ENCODE assay signal across 1 cellular context in the genomic region with DNA sequence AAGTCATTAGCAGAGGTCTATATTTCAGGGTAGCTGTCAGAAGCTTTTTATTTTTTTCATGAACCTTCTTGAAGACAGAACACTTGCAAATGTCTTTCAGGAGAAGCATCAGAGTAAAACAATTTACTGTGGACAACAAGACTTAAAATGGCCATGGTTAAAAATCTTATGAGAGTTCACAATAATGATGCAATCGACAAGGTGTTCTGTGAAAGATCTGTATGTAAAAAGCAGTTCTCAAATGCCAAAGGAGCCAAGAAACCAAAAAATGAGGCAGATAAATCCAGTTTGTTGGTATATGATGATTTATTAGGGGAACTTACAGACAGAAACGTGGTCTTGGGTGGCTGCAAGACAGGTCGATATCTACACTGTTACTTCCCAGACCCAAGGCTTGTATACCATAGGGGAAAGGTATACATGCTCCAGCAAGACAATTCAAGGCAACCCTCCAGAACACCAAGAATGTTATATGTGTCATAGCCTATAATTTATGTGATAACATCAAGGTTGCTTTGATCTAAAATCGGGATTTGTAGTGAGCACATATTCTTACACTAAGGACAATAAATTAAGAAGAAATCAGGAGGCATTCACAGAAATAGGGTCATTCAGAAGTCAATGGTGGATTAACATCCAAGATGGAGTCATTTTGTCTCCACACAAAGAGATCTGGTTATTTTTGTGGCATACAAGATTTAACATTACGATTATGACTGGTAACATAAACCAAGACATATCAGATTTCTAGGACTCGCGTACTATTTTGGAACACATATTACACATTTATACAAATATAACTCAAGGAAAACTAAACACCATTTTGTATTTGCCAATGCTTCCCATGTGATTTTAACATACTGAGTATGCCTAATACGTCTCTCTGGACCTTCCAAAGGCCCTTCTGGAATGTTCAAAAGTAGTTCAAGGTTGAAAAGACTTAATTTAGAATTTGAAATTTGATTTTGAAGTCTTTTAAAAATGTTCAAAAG.
TF ChIP-seq lines count a peak whose summit lies in the region.

No MANE protein-coding gene starts in this region.

TF ChIP-seq in K562, 482 proteins besides CTCF, POLR2A, EP300 and RAD21 (continued from another document):
- TF ChIP-seq, protein P1, sequence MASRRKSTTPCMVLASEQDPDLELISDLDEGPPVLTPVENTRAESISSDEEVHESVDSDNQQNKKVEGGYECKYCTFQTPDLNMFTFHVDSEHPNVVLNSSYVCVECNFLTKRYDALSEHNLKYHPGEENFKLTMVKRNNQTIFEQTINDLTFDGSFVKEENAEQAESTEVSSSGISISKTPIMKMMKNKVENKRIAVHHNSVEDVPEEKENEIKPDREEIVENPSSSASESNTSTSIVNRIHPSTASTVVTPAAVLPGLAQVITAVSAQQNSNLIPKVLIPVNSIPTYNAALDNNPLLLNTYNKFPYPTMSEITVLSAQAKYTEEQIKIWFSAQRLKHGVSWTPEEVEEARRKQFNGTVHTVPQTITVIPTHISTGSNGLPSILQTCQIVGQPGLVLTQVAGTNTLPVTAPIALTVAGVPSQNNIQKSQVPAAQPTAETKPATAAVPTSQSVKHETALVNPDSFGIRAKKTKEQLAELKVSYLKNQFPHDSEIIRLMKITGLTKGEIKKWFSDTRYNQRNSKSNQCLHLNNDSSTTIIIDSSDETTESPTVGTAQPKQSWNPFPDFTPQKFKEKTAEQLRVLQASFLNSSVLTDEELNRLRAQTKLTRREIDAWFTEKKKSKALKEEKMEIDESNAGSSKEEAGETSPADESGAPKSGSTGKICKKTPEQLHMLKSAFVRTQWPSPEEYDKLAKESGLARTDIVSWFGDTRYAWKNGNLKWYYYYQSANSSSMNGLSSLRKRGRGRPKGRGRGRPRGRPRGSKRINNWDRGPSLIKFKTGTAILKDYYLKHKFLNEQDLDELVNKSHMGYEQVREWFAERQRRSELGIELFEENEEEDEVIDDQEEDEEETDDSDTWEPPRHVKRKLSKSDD (conservative IDR thresholded peaks at IDR 0.05; ENCODE audit: low read length), result no peak
- TF ChIP-seq MXI1 (IDR thresholded peaks at IDR 0.05; ENCODE audit: low read depth, low read length) (no peak), ZSCAN32 (CRISPR knock-in tag; IDR thresholded peaks at IDR 0.05) (peak; percentile 49; the same call in 1 of the 2 replicates), DPF2 (IDR thresholded peaks at IDR 0.05) (no peak), TGIF2 (CRISPR knock-in tag; IDR thresholded peaks at IDR 0.05) (no peak), KDM2B (CRISPR knock-in tag; IDR thresholded peaks at IDR 0.05) (no peak), C11orf30 (IDR thresholded peaks at IDR 0.05; ENCODE audit: low read depth) (no peak), POLR3A (IDR thresholded peaks at IDR 0.05; ENCODE audit: borderline replicate concordance, extremely low read depth, insufficient read depth, insufficient read length) (no peak), NFE2L1 (tag; IDR thresholded peaks at IDR 0.05; ENCODE audit: borderline replicate concordance, low read depth) (no peak), FOXP1 (CRISPR knock-in tag; IDR thresholded peaks at IDR 0.05) (no peak), JUN (IDR thresholded peaks at IDR 0.05; ENCODE audit: borderline replicate concordance, low read depth, low read length) (no peak), JUN (CRISPR knock-in tag; IDR thresholded peaks at IDR 0.05; ENCODE audit: borderline replicate concordance) (no peak), CEBPB (tag; IDR thresholded peaks at IDR 0.05) (0 out of 2 replicates have a peak, but pooled peaks have one; percentile 13), EP400 (IDR thresholded peaks at IDR 0.05) (no peak), GABPB1 (CRISPR knock-in tag; IDR thresholded peaks at IDR 0.05) (no peak)
- TF ChIP-seq, protein P2, sequence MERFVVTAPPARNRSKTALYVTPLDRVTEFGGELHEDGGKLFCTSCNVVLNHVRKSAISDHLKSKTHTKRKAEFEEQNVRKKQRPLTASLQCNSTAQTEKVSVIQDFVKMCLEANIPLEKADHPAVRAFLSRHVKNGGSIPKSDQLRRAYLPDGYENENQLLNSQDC (CRISPR knock-in tag; IDR thresholded peaks at IDR 0.05), result no peak
- TF ChIP-seq, protein P3, sequence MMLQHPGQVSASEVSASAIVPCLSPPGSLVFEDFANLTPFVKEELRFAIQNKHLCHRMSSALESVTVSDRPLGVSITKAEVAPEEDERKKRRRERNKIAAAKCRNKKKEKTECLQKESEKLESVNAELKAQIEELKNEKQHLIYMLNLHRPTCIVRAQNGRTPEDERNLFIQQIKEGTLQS (IDR thresholded peaks at IDR 0.05), result 0 out of 2 replicates have a peak, but pooled peaks have one; percentile 22
- TF ChIP-seq, protein P3 (CRISPR knock-in tag; conservative IDR thresholded peaks at IDR 0.05), result no peak
- TF ChIP-seq, protein P4, sequence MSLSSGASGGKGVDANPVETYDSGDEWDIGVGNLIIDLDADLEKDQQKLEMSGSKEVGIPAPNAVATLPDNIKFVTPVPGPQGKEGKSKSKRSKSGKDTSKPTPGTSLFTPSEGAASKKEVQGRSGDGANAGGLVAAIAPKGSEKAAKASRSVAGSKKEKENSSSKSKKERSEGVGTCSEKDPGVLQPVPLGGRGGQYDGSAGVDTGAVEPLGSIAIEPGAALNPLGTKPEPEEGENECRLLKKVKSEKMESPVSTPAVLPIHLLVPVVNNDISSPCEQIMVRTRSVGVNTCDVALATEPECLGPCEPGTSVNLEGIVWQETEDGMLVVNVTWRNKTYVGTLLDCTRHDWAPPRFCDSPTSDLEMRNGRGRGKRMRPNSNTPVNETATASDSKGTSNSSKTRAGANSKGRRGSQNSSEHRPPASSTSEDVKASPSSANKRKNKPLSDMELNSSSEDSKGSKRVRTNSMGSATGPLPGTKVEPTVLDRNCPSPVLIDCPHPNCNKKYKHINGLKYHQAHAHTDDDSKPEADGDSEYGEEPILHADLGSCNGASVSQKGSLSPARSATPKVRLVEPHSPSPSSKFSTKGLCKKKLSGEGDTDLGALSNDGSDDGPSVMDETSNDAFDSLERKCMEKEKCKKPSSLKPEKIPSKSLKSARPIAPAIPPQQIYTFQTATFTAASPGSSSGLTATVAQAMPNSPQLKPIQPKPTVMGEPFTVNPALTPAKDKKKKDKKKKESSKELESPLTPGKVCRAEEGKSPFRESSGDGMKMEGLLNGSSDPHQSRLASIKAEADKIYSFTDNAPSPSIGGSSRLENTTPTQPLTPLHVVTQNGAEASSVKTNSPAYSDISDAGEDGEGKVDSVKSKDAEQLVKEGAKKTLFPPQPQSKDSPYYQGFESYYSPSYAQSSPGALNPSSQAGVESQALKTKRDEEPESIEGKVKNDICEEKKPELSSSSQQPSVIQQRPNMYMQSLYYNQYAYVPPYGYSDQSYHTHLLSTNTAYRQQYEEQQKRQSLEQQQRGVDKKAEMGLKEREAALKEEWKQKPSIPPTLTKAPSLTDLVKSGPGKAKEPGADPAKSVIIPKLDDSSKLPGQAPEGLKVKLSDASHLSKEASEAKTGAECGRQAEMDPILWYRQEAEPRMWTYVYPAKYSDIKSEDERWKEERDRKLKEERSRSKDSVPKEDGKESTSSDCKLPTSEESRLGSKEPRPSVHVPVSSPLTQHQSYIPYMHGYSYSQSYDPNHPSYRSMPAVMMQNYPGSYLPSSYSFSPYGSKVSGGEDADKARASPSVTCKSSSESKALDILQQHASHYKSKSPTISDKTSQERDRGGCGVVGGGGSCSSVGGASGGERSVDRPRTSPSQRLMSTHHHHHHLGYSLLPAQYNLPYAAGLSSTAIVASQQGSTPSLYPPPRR (CRISPR knock-in tag; IDR thresholded peaks at IDR 0.05; ENCODE audit: borderline replicate concordance), result no peak
- TF ChIP-seq, protein P5, sequence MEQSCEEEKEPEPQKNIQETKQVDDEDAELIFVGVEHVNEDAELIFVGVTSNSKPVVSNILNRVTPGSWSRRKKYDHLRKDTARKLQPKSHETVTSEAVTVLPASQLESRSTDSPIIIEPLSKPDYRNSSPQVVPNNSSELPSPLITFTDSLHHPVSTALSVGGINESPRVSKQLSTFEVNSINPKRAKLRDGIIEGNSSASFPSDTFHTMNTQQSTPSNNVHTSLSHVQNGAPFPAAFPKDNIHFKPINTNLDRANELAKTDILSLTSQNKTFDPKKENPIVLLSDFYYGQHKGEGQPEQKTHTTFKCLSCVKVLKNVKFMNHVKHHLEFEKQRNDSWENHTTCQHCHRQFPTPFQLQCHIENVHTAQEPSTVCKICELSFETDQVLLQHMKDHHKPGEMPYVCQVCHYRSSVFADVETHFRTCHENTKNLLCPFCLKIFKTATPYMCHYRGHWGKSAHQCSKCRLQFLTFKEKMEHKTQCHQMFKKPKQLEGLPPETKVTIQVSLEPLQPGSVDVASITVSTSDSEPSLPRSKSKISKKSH (CRISPR knock-in tag; IDR thresholded peaks at IDR 0.05), result no peak
- TF ChIP-seq, protein P6, sequence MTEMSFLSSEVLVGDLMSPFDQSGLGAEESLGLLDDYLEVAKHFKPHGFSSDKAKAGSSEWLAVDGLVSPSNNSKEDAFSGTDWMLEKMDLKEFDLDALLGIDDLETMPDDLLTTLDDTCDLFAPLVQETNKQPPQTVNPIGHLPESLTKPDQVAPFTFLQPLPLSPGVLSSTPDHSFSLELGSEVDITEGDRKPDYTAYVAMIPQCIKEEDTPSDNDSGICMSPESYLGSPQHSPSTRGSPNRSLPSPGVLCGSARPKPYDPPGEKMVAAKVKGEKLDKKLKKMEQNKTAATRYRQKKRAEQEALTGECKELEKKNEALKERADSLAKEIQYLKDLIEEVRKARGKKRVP (CRISPR knock-in tag; IDR thresholded peaks at IDR 0.05), result peak; percentile 64
- TF ChIP-seq, protein P7, sequence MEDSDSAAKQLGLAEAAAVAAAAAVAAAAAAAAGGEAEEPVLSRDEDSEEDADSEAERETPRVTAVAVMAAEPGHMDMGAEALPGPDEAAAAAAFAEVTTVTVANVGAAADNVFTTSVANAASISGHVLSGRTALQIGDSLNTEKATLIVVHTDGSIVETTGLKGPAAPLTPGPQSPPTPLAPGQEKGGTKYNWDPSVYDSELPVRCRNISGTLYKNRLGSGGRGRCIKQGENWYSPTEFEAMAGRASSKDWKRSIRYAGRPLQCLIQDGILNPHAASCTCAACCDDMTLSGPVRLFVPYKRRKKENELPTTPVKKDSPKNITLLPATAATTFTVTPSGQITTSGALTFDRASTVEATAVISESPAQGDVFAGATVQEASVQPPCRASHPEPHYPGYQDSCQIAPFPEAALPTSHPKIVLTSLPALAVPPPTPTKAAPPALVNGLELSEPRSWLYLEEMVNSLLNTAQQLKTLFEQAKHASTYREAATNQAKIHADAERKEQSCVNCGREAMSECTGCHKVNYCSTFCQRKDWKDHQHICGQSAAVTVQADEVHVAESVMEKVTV (CRISPR knock-in tag; IDR thresholded peaks at IDR 0.05), result no peak
- TF ChIP-seq, protein P8, sequence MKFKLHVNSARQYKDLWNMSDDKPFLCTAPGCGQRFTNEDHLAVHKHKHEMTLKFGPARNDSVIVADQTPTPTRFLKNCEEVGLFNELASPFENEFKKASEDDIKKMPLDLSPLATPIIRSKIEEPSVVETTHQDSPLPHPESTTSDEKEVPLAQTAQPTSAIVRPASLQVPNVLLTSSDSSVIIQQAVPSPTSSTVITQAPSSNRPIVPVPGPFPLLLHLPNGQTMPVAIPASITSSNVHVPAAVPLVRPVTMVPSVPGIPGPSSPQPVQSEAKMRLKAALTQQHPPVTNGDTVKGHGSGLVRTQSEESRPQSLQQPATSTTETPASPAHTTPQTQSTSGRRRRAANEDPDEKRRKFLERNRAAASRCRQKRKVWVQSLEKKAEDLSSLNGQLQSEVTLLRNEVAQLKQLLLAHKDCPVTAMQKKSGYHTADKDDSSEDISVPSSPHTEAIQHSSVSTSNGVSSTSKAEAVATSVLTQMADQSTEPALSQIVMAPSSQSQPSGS (CRISPR knock-in tag; IDR thresholded peaks at IDR 0.05), result no peak
- TF ChIP-seq, protein P9, sequence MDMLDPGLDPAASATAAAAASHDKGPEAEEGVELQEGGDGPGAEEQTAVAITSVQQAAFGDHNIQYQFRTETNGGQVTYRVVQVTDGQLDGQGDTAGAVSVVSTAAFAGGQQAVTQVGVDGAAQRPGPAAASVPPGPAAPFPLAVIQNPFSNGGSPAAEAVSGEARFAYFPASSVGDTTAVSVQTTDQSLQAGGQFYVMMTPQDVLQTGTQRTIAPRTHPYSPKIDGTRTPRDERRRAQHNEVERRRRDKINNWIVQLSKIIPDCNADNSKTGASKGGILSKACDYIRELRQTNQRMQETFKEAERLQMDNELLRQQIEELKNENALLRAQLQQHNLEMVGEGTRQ (CRISPR knock-in tag; IDR thresholded peaks at IDR 0.05), result no peak
TF ChIP-seq in K562: peak in this region for 5.
